Comparison of ENCODE assay signal across 1 cellular context in the genomic region with DNA sequence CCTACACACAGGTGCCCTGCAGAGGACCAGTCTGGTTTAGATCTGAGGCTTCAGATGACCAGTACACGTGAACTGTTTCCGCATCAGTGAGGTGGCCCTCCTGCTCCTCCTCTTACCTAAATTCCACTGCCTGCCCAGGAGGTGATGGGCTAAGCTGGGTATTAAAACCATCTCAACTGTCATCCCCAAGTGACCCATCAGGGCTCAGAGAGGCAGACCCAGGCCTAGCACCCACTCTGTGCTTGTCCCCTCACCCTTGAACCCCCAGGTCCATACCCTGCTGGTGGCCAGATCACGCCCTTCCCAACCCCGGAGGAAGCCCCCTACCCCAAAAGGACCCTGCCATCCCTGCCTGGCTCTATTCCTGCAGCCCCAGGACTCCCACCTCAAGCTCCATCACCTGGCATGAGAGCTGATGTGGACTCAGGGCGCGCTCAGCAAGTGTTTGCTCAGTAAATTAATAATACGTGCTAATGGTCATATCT.
TF ChIP-seq lines count a peak whose summit lies in the region.

No MANE protein-coding gene starts in this region.

TF ChIP-seq in WTC11, 78 proteins besides CTCF, POLR2A, EP300 and RAD21:
- TF ChIP-seq, protein P1, sequence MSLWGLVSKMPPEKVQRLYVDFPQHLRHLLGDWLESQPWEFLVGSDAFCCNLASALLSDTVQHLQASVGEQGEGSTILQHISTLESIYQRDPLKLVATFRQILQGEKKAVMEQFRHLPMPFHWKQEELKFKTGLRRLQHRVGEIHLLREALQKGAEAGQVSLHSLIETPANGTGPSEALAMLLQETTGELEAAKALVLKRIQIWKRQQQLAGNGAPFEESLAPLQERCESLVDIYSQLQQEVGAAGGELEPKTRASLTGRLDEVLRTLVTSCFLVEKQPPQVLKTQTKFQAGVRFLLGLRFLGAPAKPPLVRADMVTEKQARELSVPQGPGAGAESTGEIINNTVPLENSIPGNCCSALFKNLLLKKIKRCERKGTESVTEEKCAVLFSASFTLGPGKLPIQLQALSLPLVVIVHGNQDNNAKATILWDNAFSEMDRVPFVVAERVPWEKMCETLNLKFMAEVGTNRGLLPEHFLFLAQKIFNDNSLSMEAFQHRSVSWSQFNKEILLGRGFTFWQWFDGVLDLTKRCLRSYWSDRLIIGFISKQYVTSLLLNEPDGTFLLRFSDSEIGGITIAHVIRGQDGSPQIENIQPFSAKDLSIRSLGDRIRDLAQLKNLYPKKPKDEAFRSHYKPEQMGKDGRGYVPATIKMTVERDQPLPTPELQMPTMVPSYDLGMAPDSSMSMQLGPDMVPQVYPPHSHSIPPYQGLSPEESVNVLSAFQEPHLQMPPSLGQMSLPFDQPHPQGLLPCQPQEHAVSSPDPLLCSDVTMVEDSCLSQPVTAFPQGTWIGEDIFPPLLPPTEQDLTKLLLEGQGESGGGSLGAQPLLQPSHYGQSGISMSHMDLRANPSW (CRISPR knock-in tag; conservative IDR thresholded peaks at IDR 0.05; ENCODE audit: low read depth): no peak
- TF ChIP-seq, protein P2, sequence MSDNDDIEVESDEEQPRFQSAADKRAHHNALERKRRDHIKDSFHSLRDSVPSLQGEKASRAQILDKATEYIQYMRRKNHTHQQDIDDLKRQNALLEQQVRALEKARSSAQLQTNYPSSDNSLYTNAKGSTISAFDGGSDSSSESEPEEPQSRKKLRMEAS (CRISPR knock-in tag; IDR thresholded peaks at IDR 0.05): no peak
- no peak for TF ChIP-seq ZNF138 (CRISPR knock-in tag; conservative IDR thresholded peaks at IDR 0.05)
- no peak for TF ChIP-seq CREM (CRISPR knock-in tag; IDR thresholded peaks at IDR 0.05)
- no peak for TF ChIP-seq ZNF396 (CRISPR knock-in tag; IDR thresholded peaks at IDR 0.05; ENCODE audit: borderline replicate concordance)
- no peak for TF ChIP-seq CREB1 (CRISPR knock-in tag; IDR thresholded peaks at IDR 0.05)
- TF ChIP-seq, protein P3, sequence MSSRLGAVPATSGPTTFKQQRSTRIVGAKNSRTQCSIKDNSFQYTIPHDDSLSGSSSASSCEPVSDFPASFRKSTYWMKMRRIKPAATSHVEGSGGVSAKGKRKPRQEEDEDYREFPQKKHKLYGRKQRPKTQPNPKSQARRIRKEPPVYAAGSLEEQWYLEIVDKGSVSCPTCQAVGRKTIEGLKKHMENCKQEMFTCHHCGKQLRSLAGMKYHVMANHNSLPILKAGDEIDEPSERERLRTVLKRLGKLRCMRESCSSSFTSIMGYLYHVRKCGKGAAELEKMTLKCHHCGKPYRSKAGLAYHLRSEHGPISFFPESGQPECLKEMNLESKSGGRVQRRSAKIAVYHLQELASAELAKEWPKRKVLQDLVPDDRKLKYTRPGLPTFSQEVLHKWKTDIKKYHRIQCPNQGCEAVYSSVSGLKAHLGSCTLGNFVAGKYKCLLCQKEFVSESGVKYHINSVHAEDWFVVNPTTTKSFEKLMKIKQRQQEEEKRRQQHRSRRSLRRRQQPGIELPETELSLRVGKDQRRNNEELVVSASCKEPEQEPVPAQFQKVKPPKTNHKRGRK (CRISPR knock-in tag; IDR thresholded peaks at IDR 0.05; ENCODE audit: borderline replicate concordance): no peak
- TF ChIP-seq, protein P4, sequence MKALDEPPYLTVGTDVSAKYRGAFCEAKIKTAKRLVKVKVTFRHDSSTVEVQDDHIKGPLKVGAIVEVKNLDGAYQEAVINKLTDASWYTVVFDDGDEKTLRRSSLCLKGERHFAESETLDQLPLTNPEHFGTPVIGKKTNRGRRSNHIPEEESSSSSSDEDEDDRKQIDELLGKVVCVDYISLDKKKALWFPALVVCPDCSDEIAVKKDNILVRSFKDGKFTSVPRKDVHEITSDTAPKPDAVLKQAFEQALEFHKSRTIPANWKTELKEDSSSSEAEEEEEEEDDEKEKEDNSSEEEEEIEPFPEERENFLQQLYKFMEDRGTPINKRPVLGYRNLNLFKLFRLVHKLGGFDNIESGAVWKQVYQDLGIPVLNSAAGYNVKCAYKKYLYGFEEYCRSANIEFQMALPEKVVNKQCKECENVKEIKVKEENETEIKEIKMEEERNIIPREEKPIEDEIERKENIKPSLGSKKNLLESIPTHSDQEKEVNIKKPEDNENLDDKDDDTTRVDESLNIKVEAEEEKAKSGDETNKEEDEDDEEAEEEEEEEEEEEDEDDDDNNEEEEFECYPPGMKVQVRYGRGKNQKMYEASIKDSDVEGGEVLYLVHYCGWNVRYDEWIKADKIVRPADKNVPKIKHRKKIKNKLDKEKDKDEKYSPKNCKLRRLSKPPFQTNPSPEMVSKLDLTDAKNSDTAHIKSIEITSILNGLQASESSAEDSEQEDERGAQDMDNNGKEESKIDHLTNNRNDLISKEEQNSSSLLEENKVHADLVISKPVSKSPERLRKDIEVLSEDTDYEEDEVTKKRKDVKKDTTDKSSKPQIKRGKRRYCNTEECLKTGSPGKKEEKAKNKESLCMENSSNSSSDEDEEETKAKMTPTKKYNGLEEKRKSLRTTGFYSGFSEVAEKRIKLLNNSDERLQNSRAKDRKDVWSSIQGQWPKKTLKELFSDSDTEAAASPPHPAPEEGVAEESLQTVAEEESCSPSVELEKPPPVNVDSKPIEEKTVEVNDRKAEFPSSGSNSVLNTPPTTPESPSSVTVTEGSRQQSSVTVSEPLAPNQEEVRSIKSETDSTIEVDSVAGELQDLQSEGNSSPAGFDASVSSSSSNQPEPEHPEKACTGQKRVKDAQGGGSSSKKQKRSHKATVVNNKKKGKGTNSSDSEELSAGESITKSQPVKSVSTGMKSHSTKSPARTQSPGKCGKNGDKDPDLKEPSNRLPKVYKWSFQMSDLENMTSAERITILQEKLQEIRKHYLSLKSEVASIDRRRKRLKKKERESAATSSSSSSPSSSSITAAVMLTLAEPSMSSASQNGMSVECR (CRISPR knock-in tag; IDR thresholded peaks at IDR 0.05; ENCODE audit: borderline replicate concordance): no peak
- TF ChIP-seq JUN (CRISPR knock-in tag; IDR thresholded peaks at IDR 0.05): no peak
- no peak for TF ChIP-seq SP1 (CRISPR knock-in tag; conservative IDR thresholded peaks at IDR 0.05)
- TF ChIP-seq ZBTB43 (CRISPR knock-in tag; IDR thresholded peaks at IDR 0.05): no peak
- no peak for TF ChIP-seq E2F1 (CRISPR knock-in tag; IDR thresholded peaks at IDR 0.05)
- no peak for TF ChIP-seq ATF3 (CRISPR knock-in tag; conservative IDR thresholded peaks at IDR 0.05)
- TF ChIP-seq ZNF416 (CRISPR knock-in tag; IDR thresholded peaks at IDR 0.05): no peak
- TF ChIP-seq ELF4 (CRISPR knock-in tag; IDR thresholded peaks at IDR 0.05; ENCODE audit: low read depth): no peak
- TF ChIP-seq NR2C2 (CRISPR knock-in tag; IDR thresholded peaks at IDR 0.05): no peak
- TF ChIP-seq, protein P5, sequence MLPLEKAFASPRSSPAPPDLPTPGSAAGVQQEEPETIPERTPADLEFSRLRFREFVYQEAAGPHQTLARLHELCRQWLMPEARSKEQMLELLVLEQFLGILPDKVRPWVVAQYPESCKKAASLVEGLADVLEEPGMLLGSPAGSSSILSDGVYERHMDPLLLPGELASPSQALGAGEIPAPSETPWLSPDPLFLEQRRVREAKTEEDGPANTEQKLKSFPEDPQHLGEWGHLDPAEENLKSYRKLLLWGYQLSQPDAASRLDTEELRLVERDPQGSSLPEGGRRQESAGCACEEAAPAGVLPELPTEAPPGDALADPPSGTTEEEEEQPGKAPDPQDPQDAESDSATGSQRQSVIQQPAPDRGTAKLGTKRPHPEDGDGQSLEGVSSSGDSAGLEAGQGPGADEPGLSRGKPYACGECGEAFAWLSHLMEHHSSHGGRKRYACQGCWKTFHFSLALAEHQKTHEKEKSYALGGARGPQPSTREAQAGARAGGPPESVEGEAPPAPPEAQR (CRISPR knock-in tag; IDR thresholded peaks at IDR 0.05): no peak
- no peak for TF ChIP-seq HMGA2 (CRISPR knock-in tag; IDR thresholded peaks at IDR 0.05)
